In the genomic region with DNA sequence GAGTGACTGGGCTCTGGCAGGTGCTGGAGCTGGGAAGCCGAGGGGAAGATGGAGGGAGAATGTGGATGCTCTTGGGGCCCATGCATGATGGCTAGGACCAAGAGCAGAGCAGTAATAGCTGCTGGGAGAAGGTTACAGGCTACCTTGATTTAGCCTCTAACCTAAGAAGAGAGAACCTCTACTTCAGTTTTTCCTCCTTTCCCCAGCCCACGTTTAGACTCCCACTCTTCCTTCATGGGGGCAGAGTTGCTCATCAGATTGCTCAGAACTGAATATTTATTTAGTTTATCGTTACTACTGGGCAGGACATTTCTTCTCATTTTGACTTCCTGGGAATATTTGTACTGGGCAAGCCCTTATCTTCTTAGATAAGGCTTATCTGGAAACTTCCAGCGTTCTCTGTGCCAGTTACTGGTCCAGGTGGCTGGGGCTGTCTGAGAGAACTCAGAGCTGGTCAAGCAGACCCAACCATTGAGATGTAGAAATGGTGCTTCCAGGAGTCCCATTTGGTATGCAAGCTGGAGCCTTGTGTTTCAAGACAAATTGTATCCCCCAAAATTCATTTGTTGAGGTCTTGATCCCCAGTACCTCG, we compare ENCODE assay signal across 22 cellular contexts.
"Had no signal": no experiment of that assay in that cellular context is flagged by ENCODE, and none has a peak within 500 bp of the region (broad histone marks: within the 10 kb centered on the region; RNA-seq: fewer than 3 reads in every experiment).

No MANE protein-coding gene starts in this region.

- H3K27me3 ChIP-seq: MG63 had no signal

- H3K4me3 Mint-ChIP-seq: activated CD8-positive, alpha-beta T cell treated with anti-CD3 and anti-CD28 coated beads, Interleukin-2, amount 10 ng/mL, durations not matched to agents 7 days and 5 days; activated naive CD4-positive, alpha-beta T cell treated with anti-CD3 and anti-CD28 coated beads, Interleukin-2, amount 50 U/mL, for 24 hours; T-helper 17 cell; WTC11 had no signal

- DNase-seq: activated CD4-positive, alpha-beta T cell treated with anti-CD3 and anti-CD28 coated beads for 48 hours; activated CD4-positive, alpha-beta T cell treated with anti-CD3 and anti-CD28 coated beads, Interleukin-2, amount 50 U/mL, for 4 hours; activated CD4-positive, CD25-positive, alpha-beta regulatory T cell treated with anti-CD3 and anti-CD28 coated beads, Interleukin-2, amount 50 U/mL, for 72 hours; activated CD8-positive, alpha-beta memory T cell treated with anti-CD3 and anti-CD28 coated beads, Interleukin-2, amount 50 U/mL, for 48 hours; activated CD8-positive, alpha-beta T cell treated with anti-CD3 and anti-CD28 coated beads, Interleukin-2, amount 10 ng/mL, durations not matched to agents 7 days and 5 days; activated T-cell treated with anti-CD3 and anti-CD28 coated beads, Interleukin-2, amount 50 U/mL, for 1 hour; MG63; MV-4-11; NCI-H1092 treated with DMSO at 0.1 percent for 48 hours; NCI-H1417 treated with DMSO at 0.1 percent for 48 hours; NCI-H1694; NCI-H2029; NCI-H2107; NCI-H2171 treated with DMSO at 0.1 percent for 48 hours; NCI-H345; NCI-H510A; NCI-H526 treated with DMSO at 0.1 percent for 48 hours; SIG-M5; T-helper 17 cell; T-helper 9 cell had no signal

- H3K9me3 ChIP-seq: MG63 had no signal

- H3K36me3 ChIP-seq: MG63 had no signal

- H3K4me1 Mint-ChIP-seq: activated naive CD4-positive, alpha-beta T cell treated with anti-CD3 and anti-CD28 coated beads, Interleukin-2, amount 50 U/mL, for 24 hours; T-helper 17 cell had no signal

- H3K27me3 Mint-ChIP-seq: activated naive CD4-positive, alpha-beta T cell treated with anti-CD3 and anti-CD28 coated beads, Interleukin-2, amount 50 U/mL, for 24 hours; T-helper 17 cell had no signal

- ATAC-seq: activated CD8-positive, alpha-beta T cell treated with anti-CD3 and anti-CD28 coated beads, Interleukin-2, amount 10 ng/mL, durations not matched to agents 7 days and 5 days; T-helper 17 cell; WTC11 had no signal

- H3K36me3 Mint-ChIP-seq: activated naive CD4-positive, alpha-beta T cell treated with anti-CD3 and anti-CD28 coated beads, Interleukin-2, amount 50 U/mL, for 24 hours had no signal

- H3K4me3 ChIP-seq: MG63 had no signal

- H3K27ac Mint-ChIP-seq: activated CD8-positive, alpha-beta T cell treated with anti-CD3 and anti-CD28 coated beads, Interleukin-2, amount 10 ng/mL, durations not matched to agents 7 days and 5 days; activated naive CD4-positive, alpha-beta T cell treated with anti-CD3 and anti-CD28 coated beads, Interleukin-2, amount 50 U/mL, for 24 hours; T-helper 17 cell; WTC11 had no signal
